Comparison of ENCODE assay signal across 8 cellular contexts in the genomic region with DNA sequence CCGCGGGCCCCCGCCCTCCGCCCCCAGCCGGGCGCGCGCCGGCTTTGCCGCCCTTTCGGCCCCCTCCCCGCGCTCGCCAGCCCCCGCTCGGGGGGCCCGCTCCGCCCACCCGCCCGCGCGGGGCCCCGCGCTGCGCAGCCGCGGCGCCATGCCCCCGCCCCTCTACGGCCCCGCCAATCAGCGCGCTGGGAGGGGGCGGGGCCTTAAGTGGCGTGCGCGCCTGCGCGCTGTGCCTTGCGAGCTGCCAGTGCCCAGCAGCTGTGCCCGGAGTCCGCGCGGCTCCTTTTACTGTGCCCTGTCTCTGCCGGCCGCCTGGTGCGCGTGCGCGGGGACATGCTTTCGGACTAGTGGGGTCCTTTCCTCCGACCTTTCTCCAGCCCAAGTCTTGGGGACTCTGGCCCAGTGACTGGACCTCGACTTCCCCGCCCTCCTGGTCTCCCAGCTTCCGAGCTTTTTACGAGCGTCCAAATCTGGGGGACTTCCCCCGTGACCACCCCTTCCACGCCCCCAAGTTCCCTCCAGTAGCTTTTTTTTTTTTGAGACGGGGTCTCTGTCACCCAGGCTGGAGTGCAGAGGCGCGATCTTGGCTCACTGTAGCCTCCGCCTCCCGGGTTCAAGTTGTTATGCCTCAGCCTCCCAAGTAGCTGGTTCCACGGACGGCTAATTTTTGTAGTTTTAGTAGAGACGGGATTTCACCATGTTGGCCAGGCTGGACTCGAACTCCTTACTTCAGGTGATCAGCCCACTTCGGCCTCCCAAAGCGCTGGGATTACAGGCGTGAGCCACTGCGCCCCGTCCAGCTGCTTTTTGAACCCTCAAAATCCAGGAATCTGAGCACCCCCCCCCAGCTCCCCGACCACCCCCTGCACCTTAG. TPM values are rescaled to one million over a fixed set of nuclear protein-coding genes. Genes with fewer than 3 reads are reported as not detected.
DNase-seq lines count a peak whose midpoint lies in the region; ATAC-seq and TF ChIP-seq lines count a peak whose summit lies in the region.

A gene with protein sequence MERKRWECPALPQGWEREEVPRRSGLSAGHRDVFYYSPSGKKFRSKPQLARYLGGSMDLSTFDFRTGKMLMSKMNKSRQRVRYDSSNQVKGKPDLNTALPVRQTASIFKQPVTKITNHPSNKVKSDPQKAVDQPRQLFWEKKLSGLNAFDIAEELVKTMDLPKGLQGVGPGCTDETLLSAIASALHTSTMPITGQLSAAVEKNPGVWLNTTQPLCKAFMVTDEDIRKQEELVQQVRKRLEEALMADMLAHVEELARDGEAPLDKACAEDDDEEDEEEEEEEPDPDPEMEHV (minus strand): TSS at position 111 of the 874 bp plus-strand sequence. CDS start 234 bp downstream, outside the sequence.

- H3K27me3 Mint-ChIP-seq in activated T-helper 1 cell treated with anti-CD3 and anti-CD28 coated beads, Interleukin-12 subunit alpha, Interleukin-12 subunit beta, Interleukin-2, Interleukin-4 antibody, amounts not matched to agents 30 ng/mL and 10 ng/mL and 1 ng/mL, durations not matched to agents 14 hours and 24 hours and 36 hours (ENCODE audit: insufficient read depth), result no peaks in the 10 kb centered on the region
- no peaks in the 10 kb centered on the region for H3K27me3 Mint-ChIP-seq in naive thymus-derived CD8-positive, alpha-beta T cell
- no peaks in the 10 kb centered on the region for H3K27me3 Mint-ChIP-seq in stimulated activated naive B cell treated with anti-CD40 and anti-IgM and Interleukin-4, amounts not matched to agents 10 μg/mL and 1 μg/mL and 100 μg/mL, for 72 hours

- H3K27ac ChIP-seq in KOPT-K1 (ENCODE audit: low read depth, low read length, poor library complexity, severe bottlenecking) (peak within 1 kb of the TSS; percentile 99), fibroblast of lung (ENCODE audit: insufficient read depth, low read length) (peak within 1 kb of the TSS; percentile 84)

- H3K9me3 ChIP-seq in KOPT-K1 (ENCODE audit: insufficient read depth, low read length, poor library complexity, severe bottlenecking) (peaks cover 6% of the 10 kb centered on the region), fibroblast of lung (ENCODE audit: control insufficient read depth, insufficient read depth, low read depth, low read length) (no peaks in the 10 kb centered on the region)

- H2AFZ ChIP-seq in fibroblast of lung (ENCODE audit: low read length), result peak within 1 kb of the TSS; percentile 0

- intact Hi-C loops in activated T-helper 1 cell treated with anti-CD3 and anti-CD28 coated beads, Interleukin-12 subunit alpha, Interleukin-12 subunit beta, Interleukin-2, Interleukin-4 antibody, amounts not matched to agents 30 ng/mL and 10 ng/mL and 1 ng/mL, durations not matched to agents 14 hours and 24 hours and 36 hours (cut with micrococcal nuclease), result loop anchor here (1.0 to 5.0 kb wide), 5 partner anchors 12 to 316 kb away; a partner anchor contains a TSS

- peaks cover 37% of the 10 kb centered on the region for H3K79me2 ChIP-seq in fibroblast of lung (ENCODE audit: control insufficient read depth, insufficient read depth, low read length)

- peak within 1 kb of the TSS; percentile 91 for H3K27ac Mint-ChIP-seq in activated T-helper 1 cell treated with anti-CD3 and anti-CD28 coated beads, Interleukin-12 subunit alpha, Interleukin-12 subunit beta, Interleukin-2, Interleukin-4 antibody, amounts not matched to agents 30 ng/mL and 10 ng/mL and 1 ng/mL, durations not matched to agents 14 hours and 24 hours and 36 hours
- peak within 1 kb of the TSS; percentile 78 to 96 (median 93) for H3K27ac Mint-ChIP-seq in naive thymus-derived CD8-positive, alpha-beta T cell
- H3K27ac Mint-ChIP-seq in stimulated activated naive B cell treated with anti-CD40 and anti-IgM and Interleukin-4, amounts not matched to agents 10 μg/mL and 1 μg/mL and 100 μg/mL, for 72 hours, result peak within 1 kb of the TSS; percentile 98

- POLR2A ChIA-PET in naive thymus-derived CD8-positive, alpha-beta T cell (lab: Charles Lee), result interaction anchor here (0.7 to 4.4 kb wide), 12 partner anchors 9 to 324 kb away, joined by 3 to 52 read pairs (median 3); a partner anchor contains a TSS

- H3K9ac ChIP-seq in fibroblast of lung (ENCODE audit: insufficient read depth, low read length), result peak within 1 kb of the TSS; percentile 92

- H3K9me3 Mint-ChIP-seq in activated T-helper 1 cell treated with anti-CD3 and anti-CD28 coated beads, Interleukin-12 subunit alpha, Interleukin-12 subunit beta, Interleukin-2, Interleukin-4 antibody, amounts not matched to agents 30 ng/mL and 10 ng/mL and 1 ng/mL, durations not matched to agents 14 hours and 24 hours and 36 hours, result no peaks in the 10 kb centered on the region
- H3K9me3 Mint-ChIP-seq in naive thymus-derived CD8-positive, alpha-beta T cell, result no peaks in the 10 kb centered on the region
- H3K9me3 Mint-ChIP-seq in stimulated activated naive B cell treated with anti-CD40 and anti-IgM and Interleukin-4, amounts not matched to agents 10 μg/mL and 1 μg/mL and 100 μg/mL, for 72 hours, result no peaks in the 10 kb centered on the region

- H4K20me1 ChIP-seq in fibroblast of lung (ENCODE audit: control insufficient read depth, extremely low read depth, insufficient read depth, low read length), result no peaks in the 10 kb centered on the region

- peaks cover 15% of the 10 kb centered on the region for H3K36me3 Mint-ChIP-seq in activated T-helper 1 cell treated with anti-CD3 and anti-CD28 coated beads, Interleukin-12 subunit alpha, Interleukin-12 subunit beta, Interleukin-2, Interleukin-4 antibody, amounts not matched to agents 30 ng/mL and 10 ng/mL and 1 ng/mL, durations not matched to agents 14 hours and 24 hours and 36 hours (ENCODE audit: low read depth)
- peaks cover 0 to 24% (median 9%) of the 10 kb centered on the region in 3 donors for H3K36me3 Mint-ChIP-seq in naive thymus-derived CD8-positive, alpha-beta T cell
- H3K36me3 Mint-ChIP-seq in stimulated activated naive B cell treated with anti-CD40 and anti-IgM and Interleukin-4, amounts not matched to agents 10 μg/mL and 1 μg/mL and 100 μg/mL, for 72 hours, result peaks cover 22 to 27% of the 10 kb centered on the region in 2 donors

- H3K36me3 ChIP-seq in KOPT-K1 (ENCODE audit: insufficient read depth, low read length), result peaks cover 43% of the 10 kb centered on the region
- H3K36me3 ChIP-seq in fibroblast of lung (ENCODE audit: control insufficient read depth, insufficient read depth, low read length), result peaks cover 10% of the 10 kb centered on the region

- no peaks in the 10 kb centered on the region for H3K27me3 ChIP-seq in fibroblast of lung (ENCODE audit: control insufficient read depth, insufficient read depth, low read length)

- peaks cover 9% of the 10 kb centered on the region for H3K4me1 ChIP-seq in fibroblast of lung (ENCODE audit: control insufficient read depth, extremely low read depth, insufficient read depth, low read length)

- peak within 1 kb of the TSS; percentile 91 for H3K4me3 Mint-ChIP-seq in activated T-helper 1 cell treated with anti-CD3 and anti-CD28 coated beads, Interleukin-12 subunit alpha, Interleukin-12 subunit beta, Interleukin-2, Interleukin-4 antibody, amounts not matched to agents 30 ng/mL and 10 ng/mL and 1 ng/mL, durations not matched to agents 14 hours and 24 hours and 36 hours
- peak within 1 kb of the TSS; percentile 85 to 93 (median 88) for H3K4me3 Mint-ChIP-seq in naive thymus-derived CD8-positive, alpha-beta T cell
- H3K4me3 Mint-ChIP-seq in stimulated activated naive B cell treated with anti-CD40 and anti-IgM and Interleukin-4, amounts not matched to agents 10 μg/mL and 1 μg/mL and 100 μg/mL, for 72 hours, result peak within 1 kb of the TSS; percentile 90 to 94

- H3K4me1 Mint-ChIP-seq in activated T-helper 1 cell treated with anti-CD3 and anti-CD28 coated beads, Interleukin-12 subunit alpha, Interleukin-12 subunit beta, Interleukin-2, Interleukin-4 antibody, amounts not matched to agents 30 ng/mL and 10 ng/mL and 1 ng/mL, durations not matched to agents 14 hours and 24 hours and 36 hours (ENCODE audit: low read depth), result peaks cover 20% of the 10 kb centered on the region
- peaks cover 11 to 29% (median 20%) of the 10 kb centered on the region in 4 donors for H3K4me1 Mint-ChIP-seq in naive thymus-derived CD8-positive, alpha-beta T cell
- peaks cover 9 to 37% of the 10 kb centered on the region in 2 donors for H3K4me1 Mint-ChIP-seq in stimulated activated naive B cell treated with anti-CD40 and anti-IgM and Interleukin-4, amounts not matched to agents 10 μg/mL and 1 μg/mL and 100 μg/mL, for 72 hours

- peak within 1 kb of the TSS; percentile 96 for H3K4me2 ChIP-seq in fibroblast of lung (ENCODE audit: extremely low read depth, insufficient read depth, low read length)

- TF ChIP-seq CTCF in fibroblast of lung (conservative IDR thresholded peaks at IDR 0.05 in 1 of 2, IDR thresholded peaks at IDR 0.05 in 1 of 2; ENCODE audit: low read depth in 1 of 2, low read length in 2 of 2), result no peak

- DNase-seq in DMS53 (lab: John Stamatoyannopoulos, UW), result peak; percentile 95
- DNase-seq in RKO (ENCODE audit: low spot score), result peak; percentile 96
- peak; percentile 87 for DNase-seq in activated T-helper 1 cell treated with anti-CD3 and anti-CD28 coated beads, Interleukin-12 subunit alpha, Interleukin-12 subunit beta, Interleukin-2, Interleukin-4 antibody, amounts not matched to agents 30 ng/mL and 10 ng/mL and 1 ng/mL, durations not matched to agents 14 hours and 24 hours and 36 hours (ENCODE audit: low spot score)
- DNase-seq in fibroblast of lung (ENCODE audit: low read depth in 2 of 2), result peak; percentile 85 to 95
- peak; percentile 81 to 93 (median 86) for DNase-seq in naive thymus-derived CD8-positive, alpha-beta T cell
- DNase-seq in stimulated activated naive B cell treated with anti-CD40 and anti-IgM and Interleukin-4, amounts not matched to agents 10 μg/mL and 1 μg/mL and 100 μg/mL, for 72 hours, result peak; percentile 87

- ATAC-seq in GM21737 (IDR thresholded peaks at IDR 0.05; ENCODE audit: unreplicated experiment), result peak; percentile 62
- peak; percentile 78 to 79 for ATAC-seq in naive thymus-derived CD8-positive, alpha-beta T cell
- ATAC-seq in stimulated activated naive B cell treated with anti-CD40 and anti-IgM and Interleukin-4, amounts not matched to agents 10 μg/mL and 1 μg/mL and 100 μg/mL, for 72 hours (replicated peaks), result peak; percentile 83 to 85

- peak within 1 kb of the TSS; percentile 81 to 92 (median 83) for H3K4me3 ChIP-seq in fibroblast of lung (replicated peaks in 1 of 4; ENCODE audit: control extremely low read depth in 1 of 4, insufficient read depth in 1 of 4, low read depth in 3 of 4, low read length in 4 of 4)

RNA-seq across cellular contexts. Expression of the gene that starts here (rescaled TPM):
- 136 and 139 TPM in 2 replicates for total RNA-seq in activated T-helper 1 cell treated with anti-CD3 and anti-CD28 coated beads, Interleukin-12 subunit alpha, Interleukin-12 subunit beta, Interleukin-2, Interleukin-4 antibody, amounts not matched to agents 30 ng/mL and 10 ng/mL and 1 ng/mL, durations not matched to agents 14 hours and 24 hours and 36 hours
- total RNA-seq in fibroblast of lung, result 66.8 and 85.2 TPM in 2 replicates
- 19.8 and 27.6 TPM in 2 replicates for polyA plus RNA-seq in fibroblast of lung
- 42.7 and 73.7 TPM in 2 replicates for polyA plus RNA-seq in fibroblast of lung (2012)
- polyA minus RNA-seq in fibroblast of lung (ENCODE audit: low replicate concordance), result 30.6 and 41.2 TPM in 2 replicates
- 10 to 100 TPM; 74.2 to 77.4 TPM for total RNA-seq in naive thymus-derived CD8-positive, alpha-beta T cell
- 10 to 100 TPM in 2 of 3 donors, 1 to 10 TPM in 1; 9.6 to 23.5 (median 12.8) TPM for polyA plus RNA-seq in naive thymus-derived CD8-positive, alpha-beta T cell

Comparison
In these comparisons a context has a peak if more than half of its experiments do, and no peak if none do; other contexts are left out.
1. Peak in every context shown above with its lines: DNase-seq, ATAC-seq, H3K4me3 ChIP-seq and H3K27ac ChIP-seq.